In genomic region chr10:71233491-71233892, GRCh38 we compare ENCODE assay signal across 19 cellular contexts. TPM values are rescaled to one million over a fixed set of nuclear protein-coding genes. Genes with fewer than 3 reads are reported as not detected.
DNase-seq lines count a peak whose midpoint lies in the region; ATAC-seq lines count a peak whose summit lies in the region.
"Had no signal": no experiment of that assay in that cellular context is flagged by ENCODE, and none has a peak within 500 bp of the region (broad histone marks: within the 10 kb centered on the region; RNA-seq: fewer than 3 reads in every experiment).

No MANE protein-coding gene starts in this region.

- CTCF ChIA-PET in activated CD4-positive, alpha-beta T cell treated with anti-CD3 and anti-CD28 coated beads for 36 hours (lab: Charles Lee): interaction anchor here (0.7 kb wide), 1 partner anchor 28 kb away, joined by 3 read pairs; no protein-coding TSS in a partner anchor

- POLR2A ChIA-PET in activated CD4-positive, alpha-beta T cell treated with anti-CD3 and anti-CD28 coated beads for 36 hours (lab: Charles Lee): no interaction called here

- H3K36me3 Mint-ChIP-seq in activated CD4-positive, alpha-beta T cell treated with anti-CD3 and anti-CD28 coated beads for 36 hours (ENCODE audit: low read depth): no peaks in the 10 kb centered on the region

- intact Hi-C loops in activated CD4-positive, alpha-beta T cell treated with anti-CD3 and anti-CD28 coated beads for 36 hours (cut with DNase I, micrococcal nuclease): no loop called here

- H3K27me3 Mint-ChIP-seq in activated CD4-positive, alpha-beta T cell treated with anti-CD3 and anti-CD28 coated beads for 36 hours: peaks cover 2% of the 10 kb centered on the region
- H3K27me3 Mint-ChIP-seq: activated CD8-positive, alpha-beta T cell treated with anti-CD3 and anti-CD28 coated beads for 36 hours had no signal

- ATAC-seq in activated CD4-positive, alpha-beta T cell treated with anti-CD3 and anti-CD28 coated beads for 36 hours: no peak
- ATAC-seq in GM19467 (IDR thresholded peaks at IDR 0.05; ENCODE audit: unreplicated experiment): no peak
- ATAC-seq: activated CD8-positive, alpha-beta T cell treated with anti-CD3 and anti-CD28 coated beads for 36 hours; activated T-cell treated with anti-CD3 and anti-CD28 coated beads, Interleukin-2, amount 50 U/mL, for 4 hours; left lobe of liver had no signal

- H3K9me3 Mint-ChIP-seq in activated CD4-positive, alpha-beta T cell treated with anti-CD3 and anti-CD28 coated beads for 36 hours (ENCODE audit: low read depth): no peaks in the 10 kb centered on the region
- H3K9me3 Mint-ChIP-seq: activated CD8-positive, alpha-beta T cell treated with anti-CD3 and anti-CD28 coated beads for 36 hours; activated T-cell treated with anti-CD3 and anti-CD28 coated beads, Interleukin-2, amount 50 U/mL, for 4 hours had no signal

- DNase-seq in DMS 273 (lab: John Stamatoyannopoulos, UW; ENCODE audit: unreplicated experiment) (peak; percentile 87), NCI-H69 (lab: John Stamatoyannopoulos, UW) (peak; percentile 60), islet precursor cell (peak; percentile 63), pons (ENCODE audit: low spot score) (peak; percentile 29), germinal center (ENCODE audit: low spot score) (no peak)
- no peak for DNase-seq in activated CD4-positive, alpha-beta T cell treated with anti-CD3 and anti-CD28 coated beads for 36 hours
- DNase-seq in stimulated activated CD4-positive, alpha-beta T cell treated with anti-CD3 and anti-CD28 coated beads, Interleukin-4, amount 100 ng/mL, for 4 hours: no peak
- DNase-seq: activated CD8-positive, alpha-beta T cell treated with anti-CD3 and anti-CD28 coated beads for 36 hours; activated naive CD4-positive, alpha-beta T cell treated with anti-CD3 and anti-CD28 coated beads, Interleukin-2, amount 50 U/mL, for 16 hours; activated T-cell treated with anti-CD3 and anti-CD28 coated beads, Interleukin-2, amount 50 U/mL, for 4 hours; Caco-2; NCI-H1930; NCI-H510A treated with DMSO at 0.1 percent for 48 hours; SJCRH30; stimulated activated naive CD4-positive, alpha-beta T cell; T-helper 2 cell; tibial artery had no signal

- no peaks in the 10 kb centered on the region for H3K4me1 Mint-ChIP-seq in activated CD4-positive, alpha-beta T cell treated with anti-CD3 and anti-CD28 coated beads for 36 hours

- no peak overlapping the region for H3K27ac Mint-ChIP-seq in activated CD4-positive, alpha-beta T cell treated with anti-CD3 and anti-CD28 coated beads for 36 hours
- H3K27ac Mint-ChIP-seq: activated CD8-positive, alpha-beta T cell treated with anti-CD3 and anti-CD28 coated beads for 36 hours had no signal

- no peak overlapping the region for H3K4me3 Mint-ChIP-seq in activated CD4-positive, alpha-beta T cell treated with anti-CD3 and anti-CD28 coated beads for 36 hours
- H3K4me3 Mint-ChIP-seq: activated CD8-positive, alpha-beta T cell treated with anti-CD3 and anti-CD28 coated beads for 36 hours; activated T-cell treated with anti-CD3 and anti-CD28 coated beads, Interleukin-2, amount 50 U/mL, for 4 hours had no signal

RNA-seq across cellular contexts. Expression of gene UNC5B, which starts 21.1 kb away (rescaled TPM):
- total RNA-seq in activated CD4-positive, alpha-beta T cell treated with anti-CD3 and anti-CD28 coated beads for 36 hours: under 1 TPM; 0.05 to 0.09 TPM

Comparison
In these comparisons a context has a peak if more than half of its experiments do, and no peak if none do; other contexts are left out.
1. DNase-seq: peak in DMS 273 (single experiment), NCI-H69 (single experiment), islet precursor cell (single experiment) and pons (single experiment); none in germinal center (single experiment), activated CD4-positive, alpha-beta T cell treated with anti-CD3 and anti-CD28 coated beads for 36 hours (single experiment) and stimulated activated CD4-positive, alpha-beta T cell treated with anti-CD3 and anti-CD28 coated beads, Interleukin-4, amount 100 ng/mL, for 4 hours (0 of 2).